Comparison of ENCODE assay signal across 17 cellular contexts in the genomic region with DNA sequence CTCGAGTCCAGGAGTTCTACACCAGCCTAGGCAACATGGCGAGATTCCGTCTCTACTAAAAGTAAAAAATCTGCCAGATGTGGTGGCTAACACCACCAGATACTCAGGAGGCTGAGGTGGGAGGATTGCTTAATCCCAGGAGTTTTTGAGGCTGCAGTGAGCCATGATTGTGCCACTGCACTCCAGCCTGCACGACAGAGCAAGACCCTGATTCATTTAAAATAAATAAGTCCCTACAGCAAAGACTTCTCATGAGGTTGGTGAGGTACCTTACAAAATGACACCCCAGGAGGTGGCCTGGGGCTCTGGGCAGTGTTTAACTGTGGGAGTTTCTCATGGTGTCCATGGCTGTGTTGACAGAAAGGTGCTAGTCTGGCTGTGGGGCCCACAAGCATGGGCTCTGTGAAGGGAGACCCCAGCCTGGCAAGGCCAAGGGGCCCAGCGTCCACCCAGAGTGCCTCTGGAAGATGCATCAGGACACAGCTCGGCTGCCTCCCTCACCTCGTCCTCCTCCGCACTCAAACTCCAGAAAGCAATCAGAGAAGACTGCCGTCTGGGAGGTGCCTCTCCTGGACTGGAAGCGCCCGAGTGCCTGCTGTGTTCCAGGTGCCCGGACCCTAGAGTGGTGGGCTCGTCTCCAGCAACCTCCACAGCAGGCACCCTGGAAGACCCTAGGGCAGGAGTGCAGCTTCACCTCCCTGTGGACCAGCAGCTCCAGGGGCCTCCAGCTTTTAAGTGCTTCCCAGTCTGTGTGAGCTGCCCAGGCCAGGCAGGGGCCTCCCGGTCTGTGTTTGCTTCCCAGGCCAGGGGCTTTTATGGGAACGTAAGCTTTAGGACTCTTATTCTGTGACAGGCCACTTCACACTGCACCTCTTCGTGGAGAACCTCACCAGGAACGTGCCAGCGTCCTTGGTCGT. TPM values are rescaled to one million over a fixed set of nuclear protein-coding genes. Genes with fewer than 3 reads are reported as not detected.
DNase-seq lines count a peak whose midpoint lies in the region; ATAC-seq, FAIRE-seq and TF ChIP-seq lines count a peak whose summit lies in the region.
"Had no signal": no experiment of that assay in that cellular context is flagged by ENCODE, and none has a peak within 500 bp of the region (broad histone marks: within the 10 kb centered on the region; RNA-seq: fewer than 3 reads in every experiment).

No MANE protein-coding gene starts in this region.

- no peaks in the 10 kb centered on the region for H3K36me3 Mint-ChIP-seq in HFFc6 (ENCODE audit: low read depth)
- H3K36me3 Mint-ChIP-seq: brain had no signal

- intact Hi-C loops in kidney (cut with DNase I), result no loop called here
- intact Hi-C loops in psoas muscle (cut with DNase I), result loop anchor here (5.0 to 10.0 kb wide), 3 partner anchors 187 to 244 kb away; no protein-coding TSS in a partner anchor
- intact Hi-C loops in PC-3 (cut with micrococcal nuclease), result loop anchor here (2.0 kb wide), 1 partner anchor 62 kb away; no protein-coding TSS in a partner anchor

- H3K36me3 ChIP-seq in BLaER1 treated with 17β-estradiol and CSF1 and Interleukin-3, amounts not matched to agents 10 nM and 100 nM, result no peaks in the 10 kb centered on the region
- H3K36me3 ChIP-seq in H7 (replicated peaks; ENCODE audit: control insufficient read depth, insufficient read depth, low read length), result no peaks in the 10 kb centered on the region
- no peaks in the 10 kb centered on the region for H3K36me3 ChIP-seq in kidney (ENCODE audit: control insufficient read depth in 1 of 2, insufficient read depth in 2 of 2, low read length in 2 of 2)
- H3K36me3 ChIP-seq in psoas muscle (ENCODE audit: insufficient read depth in 1 of 2, low read depth in 1 of 2), result no peaks in the 10 kb centered on the region
- no peaks in the 10 kb centered on the region for H3K36me3 ChIP-seq in PC-3 (ENCODE audit: low read depth, low read length)
- H3K36me3 ChIP-seq: SJSA1 had no signal

- 86 to 93% (median 90%) methylated on average over 19 of the region's 19 CpGs for WGBS in psoas muscle, 3 donors

- no peak overlapping the region for H3K27ac ChIP-seq in BLaER1 treated with 17β-estradiol and CSF1 and Interleukin-3, amounts not matched to agents 10 nM and 100 nM
- H3K27ac ChIP-seq in kidney (ENCODE audit: low read depth in 2 of 2, low read length in 2 of 2) (no peak overlapping the region), psoas muscle (no peak overlapping the region), PC-3 (ENCODE audit: low read length) (no peak overlapping the region)
- H3K27ac ChIP-seq: KMS-11, SJSA1 had no signal

- no peaks in the 10 kb centered on the region for H3F3A ChIP-seq in PC-3 (ENCODE audit: low read length, unreplicated experiment)

- H4K20me1 ChIP-seq in BLaER1 treated with 17β-estradiol and CSF1 and Interleukin-3, amounts not matched to agents 10 nM and 100 nM, result peaks cover 0 to 55% (median 18%) of the 10 kb centered on the region in 11 experiments; a peak in 13 of 22 replicates
- H4K20me1 ChIP-seq in PC-3 (ENCODE audit: low read length), result no peaks in the 10 kb centered on the region

- H3K4me1 ChIP-seq in BLaER1 treated with 17β-estradiol and CSF1 and Interleukin-3, amounts not matched to agents 10 nM and 100 nM, result peaks cover 51 to 77% (median 71%) of the 10 kb centered on the region in 10 experiments
- H3K4me1 ChIP-seq in kidney (ENCODE audit: control insufficient read depth in 1 of 2, insufficient read depth in 1 of 2, low read depth in 1 of 2, low read length in 2 of 2) (peaks cover 2 to 12% of the 10 kb centered on the region in 2 donors), psoas muscle (peaks cover 10% of the 10 kb centered on the region), PC-3 (ENCODE audit: insufficient read depth, low read length) (peaks cover 3% of the 10 kb centered on the region; the same call in 1 of the 2 replicates)
- H3K4me1 ChIP-seq: SJSA1 had no signal

- DNase-seq in H7 (peak; percentile 55), kidney (peak; percentile 59), psoas muscle (peak; percentile 2 to 51), PC-3 (no peak), HFFc6 (no peak), NCI-H748 treated with DMSO at 0.1 percent for 48 hours (lab: John Stamatoyannopoulos, UW) (no peak)
- DNase-seq: activated CD4-positive, alpha-beta T cell treated with anti-CD3 and anti-CD28 coated beads, Interleukin-2, amount 50 U/mL, for 48 hours; DMS79 treated with DMSO at 0.1 percent for 48 hours; NCI-H1436 treated with DMSO at 0.1 percent for 48 hours; NCI-H2227 treated with DMSO at 0.1 percent for 48 hours; stimulated activated naive CD8-positive, alpha-beta T cell treated with anti-CD3 and anti-CD28 coated beads, Interleukin-15, amount 100 ng/mL, for 72 hours had no signal

- no peaks in the 10 kb centered on the region for H3K79me2 ChIP-seq in PC-3 (ENCODE audit: low read length)

- POLR2A ChIA-PET in PC-3 (lab: Charles Lee; ENCODE audit: unreplicated experiment), result no interaction called here

- no peak for FAIRE-seq in kidney (lab: Jason Lieb, UNC)

- H3K9me3 ChIP-seq in BLaER1 treated with 17β-estradiol and CSF1 and Interleukin-3, amounts not matched to agents 10 nM and 100 nM (replicated peaks in 1 of 11), result no peaks in the 10 kb centered on the region
- no peaks in the 10 kb centered on the region for H3K9me3 ChIP-seq in kidney (ENCODE audit: control insufficient read depth in 1 of 2, low read length in 2 of 2)
- H3K9me3 ChIP-seq in psoas muscle, result no peaks in the 10 kb centered on the region
- no peaks in the 10 kb centered on the region for H3K9me3 ChIP-seq in PC-3 (ENCODE audit: low read length)
- H3K9me3 ChIP-seq: SJSA1 had no signal

- H3K4me2 ChIP-seq in BLaER1 treated with 17β-estradiol and CSF1 and Interleukin-3, amounts not matched to agents 10 nM and 100 nM, result peak overlapping the region in 9 of 11 experiments; percentile 44 to 77 (median 70); a peak in 14 of 22 replicates
- H3K4me2 ChIP-seq in PC-3 (ENCODE audit: low read length), result no peak overlapping the region

- no peak overlapping the region for H3K4me3 ChIP-seq in BLaER1 treated with 17β-estradiol and CSF1 and Interleukin-3, amounts not matched to agents 10 nM and 100 nM
- H3K4me3 ChIP-seq in H7 (ENCODE audit: insufficient read depth, low read depth, low read length) (no peak overlapping the region), kidney (ENCODE audit: low read length in 2 of 2) (no peak overlapping the region), psoas muscle (no peak overlapping the region), PC-3 (ENCODE audit: low read length) (no peak overlapping the region)
- H3K4me3 ChIP-seq: dorsolateral prefrontal cortex, SJSA1 had no signal

- ATAC-seq in psoas muscle (no peak), PC-3 (no peak)

- TF ChIP-seq CTCF in kidney (IDR thresholded peaks at IDR 0.05; ENCODE audit: borderline replicate concordance, extremely low read depth, insufficient read depth) (no peak), psoas muscle (IDR thresholded peaks at IDR 0.05) (no peak), PC-3 (conservative IDR thresholded peaks at IDR 0.05; ENCODE audit: low read depth, low read length) (no peak), HFFc6 (IDR thresholded peaks at IDR 0.05) (no peak)

- H3K9ac ChIP-seq in BLaER1 treated with 17β-estradiol and CSF1 and Interleukin-3, amounts not matched to agents 10 nM and 100 nM, result no peak overlapping the region
- H3K9ac ChIP-seq in kidney (ENCODE audit: low read length in 2 of 2) (no peak overlapping the region), PC-3 (ENCODE audit: low read length) (no peak overlapping the region)
- H3K9ac ChIP-seq: KMS-11 had no signal

- H3K4me1 Mint-ChIP-seq in HFFc6 (ENCODE audit: low read depth), result peaks cover 15% of the 10 kb centered on the region

- no peak overlapping the region for H3K4me3 Mint-ChIP-seq in HFFc6
- H3K4me3 Mint-ChIP-seq: stimulated activated naive CD8-positive, alpha-beta T cell treated with anti-CD3 and anti-CD28 coated beads, Interleukin-15, amount 100 ng/mL, for 72 hours had no signal

- CTCF ChIA-PET in PC-3 (lab: Charles Lee), result interaction anchor here (0.6 kb wide), 1 partner anchor 32 kb away, joined by 3 read pairs; no protein-coding TSS in a partner anchor

- no peaks in the 10 kb centered on the region for H3K9me2 ChIP-seq in PC-3 (replicated peaks; ENCODE audit: low read length)

- H2AFZ ChIP-seq in PC-3 (ENCODE audit: low read length), result no peak overlapping the region

- no peaks in the 10 kb centered on the region for H3K9me3 Mint-ChIP-seq in HFFc6

- H3K27me3 Mint-ChIP-seq in HFFc6 (ENCODE audit: insufficient read depth), result peaks cover 2% of the 10 kb centered on the region
- H3K27me3 Mint-ChIP-seq: stimulated activated naive CD8-positive, alpha-beta T cell treated with anti-CD3 and anti-CD28 coated beads, Interleukin-15, amount 100 ng/mL, for 72 hours had no signal

- H3K27ac Mint-ChIP-seq in HFFc6, result no peak overlapping the region
- H3K27ac Mint-ChIP-seq: activated T-helper 2 cell treated with anti-CD3 and anti-CD28 coated beads, Interferon-gamma antibody, Interleukin-2, Interleukin-4, amounts not matched to agents 10 μg/mL and 5 μg/mL and 100 μg/mL, durations not matched to agents 14 hours and 24 hours and 36 hours; brain; stimulated activated naive CD8-positive, alpha-beta T cell treated with anti-CD3 and anti-CD28 coated beads, Interleukin-15, amount 100 ng/mL, for 72 hours had no signal

- no TSS peak for BruUV-seq in PC-3 (replicated peaks; lab: Mats Ljungman, UMichigan)

- peaks cover 0 to 27% (median 15%) of the 10 kb centered on the region in 11 experiments; a peak in 15 of 22 replicates for H3K27me3 ChIP-seq in BLaER1 treated with 17β-estradiol and CSF1 and Interleukin-3, amounts not matched to agents 10 nM and 100 nM
- no peaks in the 10 kb centered on the region; the same call in 1 of the 2 replicates for H3K27me3 ChIP-seq in H7 (ENCODE audit: control insufficient read depth, insufficient read depth, low read length)
- H3K27me3 ChIP-seq in psoas muscle (ENCODE audit: insufficient read depth in 3 of 3, low read length in 2 of 3), result no peaks in the 10 kb centered on the region
- no peaks in the 10 kb centered on the region for H3K27me3 ChIP-seq in PC-3 (ENCODE audit: low read length)
- H3K27me3 ChIP-seq: dorsolateral prefrontal cortex, SJSA1 had no signal

RNA-seq across cellular contexts. Expression of a gene that starts 6.3 kb away (rescaled TPM):
- total RNA-seq in H7 (2014; rRNA removed; shearing (Covaris generic)), result 14.3 and 15.3 TPM in 2 replicates
- total RNA-seq in kidney, result 24.3 TPM
- 12.9 TPM for polyA plus RNA-seq in kidney (ENCODE audit: insufficient read depth, low read depth, low replicate concordance)
- total RNA-seq in psoas muscle, result 10 to 100 TPM; 14.5 to 25.0 (median 21.9) TPM
- polyA plus RNA-seq in psoas muscle, result 10 to 100 TPM; 18.6 to 35.2 (median 23.4) TPM
- 24.5 and 41.5 TPM in 2 replicates for total RNA-seq in PC-3 (2014; rRNA removed)
- 1 to 10 TPM; 4.1 to 6.3 (median 4.7) TPM for total RNA-seq in HFFc6 (2021; fragmentation: NEBNext Ultra II Directional; extraction: Animal tissue kit (Norgen Biotek cat#: 25700))

RNA-seq across cellular contexts. Expression of a gene that starts 58.7 kb away (rescaled TPM):
- 4.0 and 5.7 TPM in 2 replicates for total RNA-seq in H7 (2014; rRNA removed; shearing (Covaris generic))
- total RNA-seq in kidney (14.6 TPM), psoas muscle (1 to 10 TPM; 2.2 to 2.9 (median 2.4) TPM), PC-3 (2014; rRNA removed) (2.5 and 5.6 TPM in 2 replicates)
- polyA plus RNA-seq in kidney (ENCODE audit: insufficient read depth, low read depth, low replicate concordance) (14.4 TPM), psoas muscle (1 to 10 TPM; 2.3 to 8.3 (median 4.3) TPM)
- total RNA-seq in HFFc6 (2021; fragmentation: NEBNext Ultra II Directional; extraction: Animal tissue kit (Norgen Biotek cat#: 25700)), result 1 to 10 TPM; 4.7 to 6.7 (median 6.0) TPM

Comparison
In these comparisons a context has a peak if more than half of its experiments do, and no peak if none do; other contexts are left out.
1. DNase-seq: peak in H7 (single experiment), kidney (single experiment) and psoas muscle (2 of 2); none in PC-3 (single experiment), HFFc6 (single experiment) and NCI-H748 treated with DMSO at 0.1 percent for 48 hours (single experiment).